ENCODE assay signal across 1 cellular context in the genomic region with DNA sequence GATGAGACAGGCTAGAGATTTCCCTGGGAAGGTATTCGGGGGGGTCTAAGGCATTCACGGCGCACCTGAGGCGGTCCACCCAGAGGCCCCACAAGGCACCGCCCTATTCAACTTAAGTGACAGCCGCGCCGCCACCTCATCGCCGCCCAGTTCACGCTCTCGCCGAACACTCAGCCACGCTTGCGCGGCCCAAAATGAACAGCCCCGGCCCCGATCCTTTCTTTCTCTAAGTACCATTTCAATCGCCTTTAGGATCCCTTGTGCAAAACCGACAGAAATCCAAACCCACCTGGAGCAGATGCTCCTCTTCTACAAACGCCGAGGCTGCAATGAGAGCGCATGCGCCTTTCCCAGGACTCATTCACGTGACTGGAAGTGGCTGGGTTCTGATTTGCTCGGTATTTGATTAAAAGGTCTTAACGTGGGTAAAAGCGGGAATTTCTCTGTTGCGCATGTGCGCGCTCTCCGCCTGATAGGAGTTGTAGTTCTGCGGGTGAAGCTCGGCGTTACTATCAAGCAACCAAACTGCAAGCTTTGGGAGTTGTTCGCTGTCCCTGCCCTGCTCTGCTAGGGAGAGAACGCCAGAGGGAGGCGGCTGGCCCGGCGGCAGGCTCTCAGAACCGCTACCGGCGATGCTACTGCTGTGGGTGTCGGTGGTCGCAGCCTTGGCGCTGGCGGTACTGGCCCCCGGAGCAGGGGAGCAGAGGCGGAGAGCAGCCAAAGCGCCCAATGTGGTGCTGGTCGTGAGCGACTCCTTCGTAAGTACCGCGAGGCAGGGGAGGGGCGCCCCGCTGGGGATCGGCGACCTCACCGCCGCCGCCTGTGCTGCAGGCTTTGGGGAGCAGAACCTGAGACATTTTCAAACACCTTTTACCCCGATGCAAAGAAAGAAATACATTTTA.
TF ChIP-seq lines count a peak whose summit lies in the region.

A gene with protein sequence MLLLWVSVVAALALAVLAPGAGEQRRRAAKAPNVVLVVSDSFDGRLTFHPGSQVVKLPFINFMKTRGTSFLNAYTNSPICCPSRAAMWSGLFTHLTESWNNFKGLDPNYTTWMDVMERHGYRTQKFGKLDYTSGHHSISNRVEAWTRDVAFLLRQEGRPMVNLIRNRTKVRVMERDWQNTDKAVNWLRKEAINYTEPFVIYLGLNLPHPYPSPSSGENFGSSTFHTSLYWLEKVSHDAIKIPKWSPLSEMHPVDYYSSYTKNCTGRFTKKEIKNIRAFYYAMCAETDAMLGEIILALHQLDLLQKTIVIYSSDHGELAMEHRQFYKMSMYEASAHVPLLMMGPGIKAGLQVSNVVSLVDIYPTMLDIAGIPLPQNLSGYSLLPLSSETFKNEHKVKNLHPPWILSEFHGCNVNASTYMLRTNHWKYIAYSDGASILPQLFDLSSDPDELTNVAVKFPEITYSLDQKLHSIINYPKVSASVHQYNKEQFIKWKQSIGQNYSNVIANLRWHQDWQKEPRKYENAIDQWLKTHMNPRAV (plus strand): TSS at position 455 of the 902 bp plus-strand sequence. CDS start 178 bp downstream, at position 633.
SKIC3 (minus strand) TSS at position 331 of the 902 bp plus-strand sequence. CDS start 7,827 bp downstream, outside the sequence.

TF ChIP-seq in H1, 55 proteins besides CTCF, POLR2A, EP300 and RAD21:
- TF ChIP-seq SRF (IDR thresholded peaks at IDR 0.05; ENCODE audit: low read depth, low read length) (peak; percentile 85), YY1 (IDR thresholded peaks at IDR 0.05; ENCODE audit: low read depth, low read length) (no peak), CHD2 (IDR thresholded peaks at IDR 0.05; ENCODE audit: low read length) (peak; percentile 57; the same call in 1 of the 2 replicates), SUZ12 (IDR thresholded peaks at IDR 0.05; ENCODE audit: low read length) (no peak), ATF3 (IDR thresholded peaks at IDR 0.05; ENCODE audit: insufficient read depth, low read depth, low read length) (0 out of 2 replicates have a peak, but pooled peaks have one; percentile 54), TBP (IDR thresholded peaks at IDR 0.05; ENCODE audit: low read depth, low read length) (peak; percentile 85), KDM1A (IDR thresholded peaks at IDR 0.05; ENCODE audit: borderline replicate concordance, low read length) (no peak), SP4 (IDR thresholded peaks at IDR 0.05; ENCODE audit: low read length) (peak; percentile 50; the same call in 1 of the 2 replicates), KDM4A (IDR thresholded peaks at IDR 0.05; ENCODE audit: low read depth, low read length, severe bottlenecking) (peak; percentile 85), GTF2F1 (IDR thresholded peaks at IDR 0.05; ENCODE audit: borderline replicate concordance, low read depth, low read length) (no peak), SAP30 (IDR thresholded peaks at IDR 0.05; ENCODE audit: insufficient read depth, insufficient replicate concordance, low read length) (peak; percentile 66), SP1 (IDR thresholded peaks at IDR 0.05; ENCODE audit: low read depth, low read length) (0 out of 2 replicates have a peak, but pooled peaks have one; percentile 45), BACH1 (IDR thresholded peaks at IDR 0.05; ENCODE audit: low read length) (no peak), SIX5 (IDR thresholded peaks at IDR 0.05; ENCODE audit: low read depth, low read length) (peak; percentile 61), NRF1 (IDR thresholded peaks at IDR 0.05; ENCODE audit: low read depth, low read length) (peak; percentile 92), RBBP5 (IDR thresholded peaks at IDR 0.05; ENCODE audit: borderline replicate concordance, low read depth, low read length) (peak; percentile 85; the same call in 1 of the 2 replicates), TAF7 (optimal IDR thresholded peaks at IDR 0.05; ENCODE audit: borderline replicate concordance, low read depth, low read length) (peak; percentile 67), BCL11A (IDR thresholded peaks at IDR 0.05; ENCODE audit: low read depth in 2 of 2, low read length in 2 of 2) (no peak), EGR1 (IDR thresholded peaks at IDR 0.05; ENCODE audit: borderline replicate concordance, low read depth, low read length) (no peak), ASH2L (IDR thresholded peaks at IDR 0.05; ENCODE audit: low read length) (peak; percentile 94), TAF1 (IDR thresholded peaks at IDR 0.05; ENCODE audit: low read depth, low read length) (peak; percentile 85), PHF8 (conservative IDR thresholded peaks at IDR 0.05; ENCODE audit: low read depth, low read length) (peak; percentile 80), POLR2AphosphoS5 (IDR thresholded peaks at IDR 0.05; ENCODE audit: low read depth, low read length) (0 out of 2 replicates have a peak, but pooled peaks have one; percentile 65), POU5F1 (IDR thresholded peaks at IDR 0.05; ENCODE audit: low read depth, low read length) (no peak), CREB1 (IDR thresholded peaks at IDR 0.05) (0 out of 2 replicates have a peak, but pooled peaks have one; percentile 8), SIN3A (conservative IDR thresholded peaks at IDR 0.05 in 1 of 2, IDR thresholded peaks at IDR 0.05 in 1 of 2; ENCODE audit: low read depth in 1 of 2, low read length in 2 of 2) (peak in 1 of 2 experiments; percentile 55; a peak in 2 of 4 replicates), TCF12 (IDR thresholded peaks at IDR 0.05; ENCODE audit: low read depth, low read length) (0 out of 2 replicates have a peak, but pooled peaks have one; percentile 25), E2F6 (IDR thresholded peaks at IDR 0.05) (peak; percentile 98)
- TF ChIP-seq, protein P1, sequence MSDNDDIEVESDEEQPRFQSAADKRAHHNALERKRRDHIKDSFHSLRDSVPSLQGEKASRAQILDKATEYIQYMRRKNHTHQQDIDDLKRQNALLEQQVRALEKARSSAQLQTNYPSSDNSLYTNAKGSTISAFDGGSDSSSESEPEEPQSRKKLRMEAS (IDR thresholded peaks at IDR 0.05) = peak; percentile 89
- TF ChIP-seq, protein P2, sequence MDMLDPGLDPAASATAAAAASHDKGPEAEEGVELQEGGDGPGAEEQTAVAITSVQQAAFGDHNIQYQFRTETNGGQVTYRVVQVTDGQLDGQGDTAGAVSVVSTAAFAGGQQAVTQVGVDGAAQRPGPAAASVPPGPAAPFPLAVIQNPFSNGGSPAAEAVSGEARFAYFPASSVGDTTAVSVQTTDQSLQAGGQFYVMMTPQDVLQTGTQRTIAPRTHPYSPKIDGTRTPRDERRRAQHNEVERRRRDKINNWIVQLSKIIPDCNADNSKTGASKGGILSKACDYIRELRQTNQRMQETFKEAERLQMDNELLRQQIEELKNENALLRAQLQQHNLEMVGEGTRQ (IDR thresholded peaks at IDR 0.05; ENCODE audit: low read length) = peak; percentile 84
- TF ChIP-seq, protein P3, sequence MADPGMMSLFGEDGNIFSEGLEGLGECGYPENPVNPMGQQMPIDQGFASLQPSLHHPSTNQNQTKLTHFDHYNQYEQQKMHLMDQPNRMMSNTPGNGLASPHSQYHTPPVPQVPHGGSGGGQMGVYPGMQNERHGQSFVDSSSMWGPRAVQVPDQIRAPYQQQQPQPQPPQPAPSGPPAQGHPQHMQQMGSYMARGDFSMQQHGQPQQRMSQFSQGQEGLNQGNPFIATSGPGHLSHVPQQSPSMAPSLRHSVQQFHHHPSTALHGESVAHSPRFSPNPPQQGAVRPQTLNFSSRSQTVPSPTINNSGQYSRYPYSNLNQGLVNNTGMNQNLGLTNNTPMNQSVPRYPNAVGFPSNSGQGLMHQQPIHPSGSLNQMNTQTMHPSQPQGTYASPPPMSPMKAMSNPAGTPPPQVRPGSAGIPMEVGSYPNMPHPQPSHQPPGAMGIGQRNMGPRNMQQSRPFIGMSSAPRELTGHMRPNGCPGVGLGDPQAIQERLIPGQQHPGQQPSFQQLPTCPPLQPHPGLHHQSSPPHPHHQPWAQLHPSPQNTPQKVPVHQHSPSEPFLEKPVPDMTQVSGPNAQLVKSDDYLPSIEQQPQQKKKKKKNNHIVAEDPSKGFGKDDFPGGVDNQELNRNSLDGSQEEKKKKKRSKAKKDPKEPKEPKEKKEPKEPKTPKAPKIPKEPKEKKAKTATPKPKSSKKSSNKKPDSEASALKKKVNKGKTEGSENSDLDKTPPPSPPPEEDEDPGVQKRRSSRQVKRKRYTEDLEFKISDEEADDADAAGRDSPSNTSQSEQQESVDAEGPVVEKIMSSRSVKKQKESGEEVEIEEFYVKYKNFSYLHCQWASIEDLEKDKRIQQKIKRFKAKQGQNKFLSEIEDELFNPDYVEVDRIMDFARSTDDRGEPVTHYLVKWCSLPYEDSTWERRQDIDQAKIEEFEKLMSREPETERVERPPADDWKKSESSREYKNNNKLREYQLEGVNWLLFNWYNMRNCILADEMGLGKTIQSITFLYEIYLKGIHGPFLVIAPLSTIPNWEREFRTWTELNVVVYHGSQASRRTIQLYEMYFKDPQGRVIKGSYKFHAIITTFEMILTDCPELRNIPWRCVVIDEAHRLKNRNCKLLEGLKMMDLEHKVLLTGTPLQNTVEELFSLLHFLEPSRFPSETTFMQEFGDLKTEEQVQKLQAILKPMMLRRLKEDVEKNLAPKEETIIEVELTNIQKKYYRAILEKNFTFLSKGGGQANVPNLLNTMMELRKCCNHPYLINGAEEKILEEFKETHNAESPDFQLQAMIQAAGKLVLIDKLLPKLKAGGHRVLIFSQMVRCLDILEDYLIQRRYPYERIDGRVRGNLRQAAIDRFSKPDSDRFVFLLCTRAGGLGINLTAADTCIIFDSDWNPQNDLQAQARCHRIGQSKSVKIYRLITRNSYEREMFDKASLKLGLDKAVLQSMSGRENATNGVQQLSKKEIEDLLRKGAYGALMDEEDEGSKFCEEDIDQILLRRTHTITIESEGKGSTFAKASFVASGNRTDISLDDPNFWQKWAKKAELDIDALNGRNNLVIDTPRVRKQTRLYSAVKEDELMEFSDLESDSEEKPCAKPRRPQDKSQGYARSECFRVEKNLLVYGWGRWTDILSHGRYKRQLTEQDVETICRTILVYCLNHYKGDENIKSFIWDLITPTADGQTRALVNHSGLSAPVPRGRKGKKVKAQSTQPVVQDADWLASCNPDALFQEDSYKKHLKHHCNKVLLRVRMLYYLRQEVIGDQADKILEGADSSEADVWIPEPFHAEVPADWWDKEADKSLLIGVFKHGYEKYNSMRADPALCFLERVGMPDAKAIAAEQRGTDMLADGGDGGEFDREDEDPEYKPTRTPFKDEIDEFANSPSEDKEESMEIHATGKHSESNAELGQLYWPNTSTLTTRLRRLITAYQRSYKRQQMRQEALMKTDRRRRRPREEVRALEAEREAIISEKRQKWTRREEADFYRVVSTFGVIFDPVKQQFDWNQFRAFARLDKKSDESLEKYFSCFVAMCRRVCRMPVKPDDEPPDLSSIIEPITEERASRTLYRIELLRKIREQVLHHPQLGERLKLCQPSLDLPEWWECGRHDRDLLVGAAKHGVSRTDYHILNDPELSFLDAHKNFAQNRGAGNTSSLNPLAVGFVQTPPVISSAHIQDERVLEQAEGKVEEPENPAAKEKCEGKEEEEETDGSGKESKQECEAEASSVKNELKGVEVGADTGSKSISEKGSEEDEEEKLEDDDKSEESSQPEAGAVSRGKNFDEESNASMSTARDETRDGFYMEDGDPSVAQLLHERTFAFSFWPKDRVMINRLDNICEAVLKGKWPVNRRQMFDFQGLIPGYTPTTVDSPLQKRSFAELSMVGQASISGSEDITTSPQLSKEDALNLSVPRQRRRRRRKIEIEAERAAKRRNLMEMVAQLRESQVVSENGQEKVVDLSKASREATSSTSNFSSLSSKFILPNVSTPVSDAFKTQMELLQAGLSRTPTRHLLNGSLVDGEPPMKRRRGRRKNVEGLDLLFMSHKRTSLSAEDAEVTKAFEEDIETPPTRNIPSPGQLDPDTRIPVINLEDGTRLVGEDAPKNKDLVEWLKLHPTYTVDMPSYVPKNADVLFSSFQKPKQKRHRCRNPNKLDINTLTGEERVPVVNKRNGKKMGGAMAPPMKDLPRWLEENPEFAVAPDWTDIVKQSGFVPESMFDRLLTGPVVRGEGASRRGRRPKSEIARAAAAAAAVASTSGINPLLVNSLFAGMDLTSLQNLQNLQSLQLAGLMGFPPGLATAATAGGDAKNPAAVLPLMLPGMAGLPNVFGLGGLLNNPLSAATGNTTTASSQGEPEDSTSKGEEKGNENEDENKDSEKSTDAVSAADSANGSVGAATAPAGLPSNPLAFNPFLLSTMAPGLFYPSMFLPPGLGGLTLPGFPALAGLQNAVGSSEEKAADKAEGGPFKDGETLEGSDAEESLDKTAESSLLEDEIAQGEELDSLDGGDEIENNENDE (IDR thresholded peaks at IDR 0.05; ENCODE audit: insufficient replicate concordance, low read length) = no peak
